ENCODE assay signal across 28 cellular contexts in genomic region chr1:115123116-115123515, GRCh38. TPM values are rescaled to one million over a fixed set of nuclear protein-coding genes. Genes with fewer than 3 reads are reported as not detected.
A peak's percentile ranks its signal among the peaks of the same experiment; 100 is the strongest.
DNase-seq lines count a peak whose midpoint lies in the region; ATAC-seq and TF ChIP-seq lines count a peak whose summit lies in the region.
"Had no signal": no experiment of that assay in that cellular context is flagged by ENCODE, and none has a peak within 500 bp of the region (broad histone marks: within the 10 kb centered on the region; RNA-seq: fewer than 3 reads in every experiment).

No MANE protein-coding gene starts in this region.

- no peak overlapping the region for H2BK15ac ChIP-seq in mesenchymal stem cell (ENCODE audit: low read depth, poor library complexity, severe bottlenecking)

- H2BK120ac ChIP-seq in mesenchymal stem cell (ENCODE audit: low read depth, low read length) = no peak overlapping the region

- H3K4me3 Mint-ChIP-seq in GM23338 = no peak overlapping the region
- H3K4me3 Mint-ChIP-seq: B cell; CD8-positive, alpha-beta T cell had no signal

- no peaks in the 10 kb centered on the region for H4K20me1 ChIP-seq in GM23338 (replicated peaks; ENCODE audit: insufficient read depth)

- no peaks in the 10 kb centered on the region for H3K79me2 ChIP-seq in GM23338 (replicated peaks; ENCODE audit: insufficient read depth)

- peak overlapping the region; percentile 98 for H3K27ac ChIP-seq in mesenchymal stem cell (ENCODE audit: low read length, poor library complexity, severe bottlenecking)
- no peak overlapping the region for H3K27ac ChIP-seq in GM23338 (ENCODE audit: low read depth)
- H3K27ac ChIP-seq: 22Rv1, C4-2B, PC-9, RWPE1 had no signal

- ATAC-seq in HG03280 (IDR thresholded peaks at IDR 0.05; ENCODE audit: unreplicated experiment) (no peak), GM23338 (no peak), HG03469 (IDR thresholded peaks at IDR 0.05; ENCODE audit: unreplicated experiment) (no peak)
- ATAC-seq: CD8-positive, alpha-beta T cell had no signal

- H3K27me3 ChIP-seq in mesenchymal stem cell (ENCODE audit: control insufficient read depth in 1 of 2, insufficient read depth in 1 of 2, low read length in 2 of 2) = no peaks in the 10 kb centered on the region
- no peaks in the 10 kb centered on the region for H3K27me3 ChIP-seq in GM23338 (ENCODE audit: insufficient read depth)

- no peaks in the 10 kb centered on the region for H3K79me1 ChIP-seq in mesenchymal stem cell (replicated peaks; ENCODE audit: low read length, poor library complexity, severe bottlenecking)

- H3K4me2 ChIP-seq in mesenchymal stem cell (ENCODE audit: low read length, poor library complexity, severe bottlenecking) = peak overlapping the region; percentile 52
- H3K4me2 ChIP-seq in GM23338 = no peak overlapping the region
- H3K4me2 ChIP-seq: PC-9 had no signal

- no peak overlapping the region for H4K91ac ChIP-seq in mesenchymal stem cell (ENCODE audit: low read length)

- peaks cover 1% of the 10 kb centered on the region for H3K27me3 Mint-ChIP-seq in GM23338 (ENCODE audit: insufficient read depth, low read depth, poor library complexity)

- H4K8ac ChIP-seq in mesenchymal stem cell (ENCODE audit: low read length) = no peak overlapping the region

- peaks cover 54% of the 10 kb centered on the region for H3K9me3 ChIP-seq in mesenchymal stem cell (ENCODE audit: control insufficient read depth, low read length)
- H3K9me3 ChIP-seq: Caco-2 had no signal

- H2BK5ac ChIP-seq in mesenchymal stem cell (ENCODE audit: low read depth, low read length, poor library complexity, severe bottlenecking) = peak overlapping the region; percentile 91

- in situ Hi-C loops in astrocyte of the spinal cord (cut with HindIII; ENCODE audit: low sequenced_read_pairs) = no loop called here

- DNase-seq in ELR (ENCODE audit: low read depth) (peak; percentile 14), NCI-H226 (peak; percentile 25), astrocyte of the spinal cord (ENCODE audit: low read depth, low spot score) (peak; percentile 40), mesenchymal stem cell (no peak), GM20000 (ENCODE audit: low spot score) (no peak), GM23338 (ENCODE audit: low spot score) (no peak)
- DNase-seq: Caco-2; CD8-positive, alpha-beta T cell; DMS79; EL; GF-D8; H7; NCI-H1092 treated with DMSO at 0.1 percent for 48 hours; NCI-H1436 treated with DMSO at 0.1 percent for 48 hours; NCI-H187 treated with DMSO at 0.1 percent for 48 hours; NCI-H2171 treated with DMSO at 0.1 percent for 48 hours; NCI-H526; NCI-H82; NK-92 treated with Interleukin-12 subunit alpha and Interleukin-12 subunit beta, amount 100 ng/mL, for 24 hours; PC-9; SHP77 had no signal

- H3K9me2 ChIP-seq in GM23338 (ENCODE audit: insufficient read depth) = 0 out of 2 replicates have a peak, but pooled peaks cover 3% of the 10 kb centered on the region

- H3K18ac ChIP-seq in mesenchymal stem cell (ENCODE audit: low read depth in 1 of 2, low read length in 2 of 2) = no peak overlapping the region

- peak overlapping the region; percentile 49 for H2AK5ac ChIP-seq in mesenchymal stem cell (ENCODE audit: low read length, severe bottlenecking)

- H3K4me1 Mint-ChIP-seq in GM23338 = no peaks in the 10 kb centered on the region
- H3K4me1 Mint-ChIP-seq: B cell had no signal

- no peak overlapping the region for H3K4ac ChIP-seq in mesenchymal stem cell (ENCODE audit: low read depth in 1 of 2, low read length in 2 of 2)

- TF ChIP-seq CTCF in astrocyte of the spinal cord (IDR thresholded peaks at IDR 0.05; ENCODE audit: low read depth, low read length) (no peak), GM20000 (IDR thresholded peaks at IDR 0.05; ENCODE audit: extremely low read depth, missing control alignments) (no peak), GM23338 (conservative IDR thresholded peaks at IDR 0.05; ENCODE audit: low read depth in 2 of 2) (no peak)

- H3K36me3 ChIP-seq in mesenchymal stem cell (ENCODE audit: control insufficient read depth in 1 of 2, insufficient read depth in 2 of 2, low read depth in 1 of 2, low read length in 2 of 2) (no peaks in the 10 kb centered on the region), GM23338 (ENCODE audit: insufficient read depth) (no peaks in the 10 kb centered on the region)

- no peak overlapping the region for H3K27ac Mint-ChIP-seq in GM23338
- H3K27ac Mint-ChIP-seq: B cell; CD8-positive, alpha-beta T cell had no signal

- no peak overlapping the region for H3K9ac ChIP-seq in mesenchymal stem cell (ENCODE audit: low read length)

- no peak overlapping the region for H2BK12ac ChIP-seq in mesenchymal stem cell (ENCODE audit: low read length in 2 of 2)

- peaks cover 39% of the 10 kb centered on the region for H3K9me3 Mint-ChIP-seq in GM23338

- 56% methylated on average over 3 of the region's 3 CpGs for WGBS in mesenchymal stem cell

- H3K4me3 ChIP-seq in astrocyte of the spinal cord (ENCODE audit: low read depth, low read length) (no peak overlapping the region), mesenchymal stem cell (ENCODE audit: insufficient read depth in 1 of 2, low read depth in 1 of 2, low read length in 2 of 2) (no peak overlapping the region), GM23338 (no peak overlapping the region)
- H3K4me3 ChIP-seq: PC-9 had no signal

- H3F3A ChIP-seq in GM23338 (replicated peaks; ENCODE audit: low read depth) = no peaks in the 10 kb centered on the region

- H2AFZ ChIP-seq in mesenchymal stem cell (ENCODE audit: low read depth, low read length) (no peak overlapping the region), GM23338 (no peak overlapping the region)
- H2AFZ ChIP-seq: PC-9 had no signal

- no peak overlapping the region for H3K23ac ChIP-seq in mesenchymal stem cell (ENCODE audit: low read length in 2 of 2)

- H3K4me1 ChIP-seq in mesenchymal stem cell (ENCODE audit: control insufficient read depth, insufficient read depth, low read depth, low read length) (peaks cover 2% of the 10 kb centered on the region), GM23338 (ENCODE audit: insufficient read depth) (no peaks in the 10 kb centered on the region)
- H3K4me1 ChIP-seq: Caco-2 had no signal

- no peak overlapping the region for H3K14ac ChIP-seq in mesenchymal stem cell (ENCODE audit: low read length in 2 of 2)

- peaks cover 23% of the 10 kb centered on the region for H3K36me3 Mint-ChIP-seq in GM23338 (ENCODE audit: low read depth)
- H3K36me3 Mint-ChIP-seq: CD8-positive, alpha-beta T cell had no signal

TF ChIP-seq in GM23338, 12 proteins besides CTCF, POLR2A, EP300 and RAD21:
- TF ChIP-seq STAT1 (IDR thresholded peaks at IDR 0.05; ENCODE audit: unreplicated experiment) = no peak
- TF ChIP-seq ZNF331 (CRISPR knock-in tag; IDR thresholded peaks at IDR 0.05; ENCODE audit: low read depth) = no peak

RNA-seq across cellular contexts. Expression of gene TSPAN2, which starts 33.8 kb away (rescaled TPM):
- not detected for polyA plus RNA-seq in mesenchymal stem cell (2013, experiment 1 of 2)
- polyA plus RNA-seq in mesenchymal stem cell (2013, experiment 2 of 2) = 0.01 TPM
- 11.8 and 15.0 TPM in 2 replicates for total RNA-seq in GM23338 (2014; rRNA removed; shearing (Covaris generic))
- 9.4 and 11.2 TPM in 2 replicates for polyA plus RNA-seq in GM23338 (2016; fragmentation: Nextera tagmentation; extraction: Ambion mirVana)
- total RNA-seq: SK-MEL-5 had no signal

Comparison
In these comparisons a context has a peak if more than half of its experiments do, and no peak if none do; other contexts are left out.
1. DNase-seq: peak in ELR (single experiment), NCI-H226 (single experiment) and astrocyte of the spinal cord (single experiment); none in mesenchymal stem cell (single experiment), GM20000 (single experiment) and GM23338 (single experiment).